ENCODE assay signal across 1 cellular context in the genomic region with DNA sequence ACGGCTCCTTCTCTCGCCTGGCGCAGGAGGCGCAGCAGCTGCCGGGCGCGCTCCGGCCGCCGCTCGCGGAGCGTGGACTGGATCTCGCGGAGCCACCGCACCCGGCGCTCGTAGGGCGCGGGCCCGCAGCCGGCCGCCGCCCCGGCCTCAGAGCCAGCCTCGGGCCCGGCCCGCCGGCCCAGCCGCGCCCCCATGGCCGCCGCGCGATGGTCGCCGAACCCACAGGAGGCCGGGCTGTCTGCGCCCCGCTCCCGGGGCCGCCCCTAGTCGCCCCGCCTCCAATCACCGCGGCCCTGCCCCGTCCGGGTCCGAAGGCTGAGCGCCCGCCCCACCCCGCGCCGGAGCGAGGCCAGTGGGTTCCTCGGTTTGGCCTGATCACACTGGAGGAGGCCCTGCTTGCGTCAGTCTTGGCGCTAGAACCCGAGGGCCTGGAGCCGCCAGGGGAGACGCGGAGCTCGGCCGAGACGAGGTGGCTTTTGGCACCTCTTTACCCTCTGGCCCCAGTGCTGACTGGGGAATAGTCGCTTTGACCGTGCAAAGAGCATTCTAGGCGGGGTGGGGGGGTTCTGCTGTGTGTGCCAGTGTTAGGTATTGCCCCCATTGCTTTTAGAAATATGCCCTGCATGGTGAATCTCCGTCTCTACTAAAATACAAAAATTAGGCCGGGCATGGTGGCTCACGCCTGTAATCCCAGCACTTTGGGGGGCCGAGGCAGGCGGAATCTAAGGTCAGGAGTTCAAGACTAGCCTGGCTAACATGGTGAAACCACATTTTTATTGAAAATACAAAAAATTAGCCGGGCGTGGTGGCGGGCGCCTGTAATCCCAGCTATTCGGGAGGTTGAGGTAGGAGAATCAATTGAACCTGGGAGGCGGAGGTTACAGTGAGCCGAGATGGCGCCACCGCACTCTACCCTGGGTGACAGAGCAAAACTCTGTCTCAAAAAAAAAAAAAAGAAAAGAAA.
A peak's percentile ranks its signal among the peaks of the same experiment; 100 is the strongest.
TF ChIP-seq lines count a peak whose summit lies in the region.

A gene with protein sequence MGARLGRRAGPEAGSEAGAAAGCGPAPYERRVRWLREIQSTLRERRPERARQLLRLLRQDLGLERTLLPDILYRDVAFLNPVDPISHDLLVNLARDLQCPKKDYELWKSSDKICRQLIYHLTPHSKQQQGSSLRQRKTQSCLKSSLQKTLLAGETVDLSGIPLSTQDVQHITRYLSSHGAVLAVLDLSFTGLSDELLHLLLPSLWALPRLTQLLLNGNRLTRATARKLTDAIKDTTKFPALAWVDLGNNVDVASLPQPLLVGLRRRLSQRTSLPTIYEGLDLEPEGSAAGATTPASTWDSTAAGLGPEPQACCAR (minus strand): TSS at position 228 of the 964 bp plus-strand sequence. CDS start 34 bp downstream, at position 194.

TF ChIP-seq in HepG2, 621 proteins besides CTCF, POLR2A, EP300 and RAD21 (continued from another document and continues in another):
- TF ChIP-seq, protein P1, sequence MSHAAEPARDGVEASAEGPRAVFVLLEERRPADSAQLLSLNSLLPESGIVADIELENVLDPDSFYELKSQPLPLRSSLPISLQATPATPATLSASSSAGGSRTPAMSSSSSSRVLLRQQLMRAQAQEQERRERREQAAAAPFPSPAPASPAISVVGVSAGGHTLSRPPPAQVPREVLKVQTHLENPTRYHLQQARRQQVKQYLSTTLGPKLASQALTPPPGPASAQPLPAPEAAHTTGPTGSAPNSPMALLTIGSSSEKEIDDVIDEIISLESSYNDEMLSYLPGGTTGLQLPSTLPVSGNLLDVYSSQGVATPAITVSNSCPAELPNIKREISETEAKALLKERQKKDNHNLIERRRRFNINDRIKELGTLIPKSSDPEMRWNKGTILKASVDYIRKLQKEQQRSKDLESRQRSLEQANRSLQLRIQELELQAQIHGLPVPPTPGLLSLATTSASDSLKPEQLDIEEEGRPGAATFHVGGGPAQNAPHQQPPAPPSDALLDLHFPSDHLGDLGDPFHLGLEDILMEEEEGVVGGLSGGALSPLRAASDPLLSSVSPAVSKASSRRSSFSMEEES (CRISPR knock-in tag; IDR thresholded peaks at IDR 0.05), result 0 out of 2 replicates have a peak, but pooled peaks have one; percentile 28
- TF ChIP-seq ZNF264 (CRISPR knock-in tag; IDR thresholded peaks at IDR 0.05) (peak; percentile 48), BORCS8-MEF2B (CRISPR knock-in tag; IDR thresholded peaks at IDR 0.05) (peak; percentile 86), ZFX (CRISPR knock-in tag; IDR thresholded peaks at IDR 0.05; ENCODE audit: low read depth) (peak; percentile 97), FOXM1 (CRISPR knock-in tag; IDR thresholded peaks at IDR 0.05) (no peak), BHLHE40 (IDR thresholded peaks at IDR 0.05; ENCODE audit: low read length) (0 out of 2 replicates have a peak, but pooled peaks have one; percentile 9), MIXL1 (CRISPR knock-in tag; IDR thresholded peaks at IDR 0.05) (no peak; the same call in 1 of the 2 replicates), TEAD3 (CRISPR knock-in tag; optimal IDR thresholded peaks at IDR 0.05; ENCODE audit: borderline replicate concordance) (peak; percentile 43), BCL6 (CRISPR knock-in tag; IDR thresholded peaks at IDR 0.05) (peak; percentile 67), ATF7-NPFF (CRISPR knock-in tag; IDR thresholded peaks at IDR 0.05; ENCODE audit: low read depth) (peak; percentile 22; the same call in 1 of the 2 replicates), ZNF570 (CRISPR knock-in tag; IDR thresholded peaks at IDR 0.05; ENCODE audit: borderline replicate concordance) (no peak), JUNB (CRISPR knock-in tag; IDR thresholded peaks at IDR 0.05; ENCODE audit: borderline replicate concordance) (no peak), ZNF772 (CRISPR knock-in tag; IDR thresholded peaks at IDR 0.05) (peak; percentile 59; the same call in 1 of the 2 replicates), ZNF317 (CRISPR knock-in tag; IDR thresholded peaks at IDR 0.05) (no peak), ZNF761 (CRISPR knock-in tag; conservative IDR thresholded peaks at IDR 0.05) (peak; percentile 90; the same call in 1 of the 2 replicates), MYNN (CRISPR knock-in tag; IDR thresholded peaks at IDR 0.05; ENCODE audit: low read depth) (peak; percentile 21; the same call in 1 of the 2 replicates), DNMT1 (CRISPR knock-in tag; IDR thresholded peaks at IDR 0.05) (no peak; the same call in 1 of the 2 replicates), STAG1 (CRISPR knock-in tag; IDR thresholded peaks at IDR 0.05) (peak; percentile 14; the same call in 1 of the 2 replicates), HOXA9 (CRISPR knock-in tag; IDR thresholded peaks at IDR 0.05; ENCODE audit: borderline replicate concordance) (no peak), ZNF24 (IDR thresholded peaks at IDR 0.05) (no peak), ZNF883 (CRISPR knock-in tag; IDR thresholded peaks at IDR 0.05; ENCODE audit: not compliant biosample characterization) (peak; percentile 28), ZNF337 (CRISPR knock-in tag; IDR thresholded peaks at IDR 0.05; ENCODE audit: borderline replicate concordance, low read depth) (peak; percentile 9; the same call in 1 of the 2 replicates), HNRNPH1 (optimal IDR thresholded peaks at IDR 0.05; ENCODE audit: low read depth, low read length) (no peak), FOXO1 (CRISPR knock-in tag; IDR thresholded peaks at IDR 0.05) (peak; percentile 47; the same call in 1 of the 2 replicates), FOXC1 (CRISPR knock-in tag; IDR thresholded peaks at IDR 0.05; ENCODE audit: borderline replicate concordance) (0 out of 2 replicates have a peak, but pooled peaks have one; percentile 0), FOSL2 (CRISPR knock-in tag; IDR thresholded peaks at IDR 0.05) (peak; percentile 61), ARNT2 (CRISPR knock-in tag; IDR thresholded peaks at IDR 0.05; ENCODE audit: low read depth) (peak; percentile 40; the same call in 1 of the 2 replicates), SRF (IDR thresholded peaks at IDR 0.05; ENCODE audit: low read depth, low read length) (no peak), ZNF781 (CRISPR knock-in tag; IDR thresholded peaks at IDR 0.05; ENCODE audit: borderline replicate concordance, not compliant biosample characterization) (no peak)
- TF ChIP-seq, protein P2, sequence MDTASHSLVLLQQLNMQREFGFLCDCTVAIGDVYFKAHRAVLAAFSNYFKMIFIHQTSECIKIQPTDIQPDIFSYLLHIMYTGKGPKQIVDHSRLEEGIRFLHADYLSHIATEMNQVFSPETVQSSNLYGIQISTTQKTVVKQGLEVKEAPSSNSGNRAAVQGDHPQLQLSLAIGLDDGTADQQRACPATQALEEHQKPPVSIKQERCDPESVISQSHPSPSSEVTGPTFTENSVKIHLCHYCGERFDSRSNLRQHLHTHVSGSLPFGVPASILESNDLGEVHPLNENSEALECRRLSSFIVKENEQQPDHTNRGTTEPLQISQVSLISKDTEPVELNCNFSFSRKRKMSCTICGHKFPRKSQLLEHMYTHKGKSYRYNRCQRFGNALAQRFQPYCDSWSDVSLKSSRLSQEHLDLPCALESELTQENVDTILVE (CRISPR knock-in tag; IDR thresholded peaks at IDR 0.05), result 0 out of 2 replicates have a peak, but pooled peaks have one; percentile 34
- TF ChIP-seq, protein P3, sequence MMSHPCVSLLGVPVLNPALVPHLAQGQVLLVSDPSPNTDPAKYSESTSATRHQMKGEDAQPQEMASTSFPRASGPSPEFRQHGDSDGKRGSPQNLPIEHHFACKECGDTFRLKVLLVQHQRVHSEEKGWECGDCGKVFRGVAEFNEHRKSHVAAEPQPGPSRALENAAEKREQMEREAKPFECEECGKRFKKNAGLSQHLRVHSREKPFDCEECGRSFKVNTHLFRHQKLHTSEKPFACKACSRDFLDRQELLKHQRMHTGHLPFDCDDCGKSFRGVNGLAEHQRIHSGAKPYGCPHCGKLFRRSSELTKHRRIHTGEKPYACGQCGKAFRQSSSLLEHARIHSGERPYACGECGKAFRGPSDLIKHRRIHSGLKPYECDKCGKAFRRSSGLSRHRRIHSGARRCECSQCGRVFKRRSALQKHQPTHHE (CRISPR knock-in tag; IDR thresholded peaks at IDR 0.05; ENCODE audit: borderline replicate concordance), result no peak
- TF ChIP-seq, protein P4, sequence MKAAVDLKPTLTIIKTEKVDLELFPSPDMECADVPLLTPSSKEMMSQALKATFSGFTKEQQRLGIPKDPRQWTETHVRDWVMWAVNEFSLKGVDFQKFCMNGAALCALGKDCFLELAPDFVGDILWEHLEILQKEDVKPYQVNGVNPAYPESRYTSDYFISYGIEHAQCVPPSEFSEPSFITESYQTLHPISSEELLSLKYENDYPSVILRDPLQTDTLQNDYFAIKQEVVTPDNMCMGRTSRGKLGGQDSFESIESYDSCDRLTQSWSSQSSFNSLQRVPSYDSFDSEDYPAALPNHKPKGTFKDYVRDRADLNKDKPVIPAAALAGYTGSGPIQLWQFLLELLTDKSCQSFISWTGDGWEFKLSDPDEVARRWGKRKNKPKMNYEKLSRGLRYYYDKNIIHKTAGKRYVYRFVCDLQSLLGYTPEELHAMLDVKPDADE (CRISPR knock-in tag; IDR thresholded peaks at IDR 0.05), result 0 out of 2 replicates have a peak, but pooled peaks have one; percentile 34
- TF ChIP-seq, protein P5, sequence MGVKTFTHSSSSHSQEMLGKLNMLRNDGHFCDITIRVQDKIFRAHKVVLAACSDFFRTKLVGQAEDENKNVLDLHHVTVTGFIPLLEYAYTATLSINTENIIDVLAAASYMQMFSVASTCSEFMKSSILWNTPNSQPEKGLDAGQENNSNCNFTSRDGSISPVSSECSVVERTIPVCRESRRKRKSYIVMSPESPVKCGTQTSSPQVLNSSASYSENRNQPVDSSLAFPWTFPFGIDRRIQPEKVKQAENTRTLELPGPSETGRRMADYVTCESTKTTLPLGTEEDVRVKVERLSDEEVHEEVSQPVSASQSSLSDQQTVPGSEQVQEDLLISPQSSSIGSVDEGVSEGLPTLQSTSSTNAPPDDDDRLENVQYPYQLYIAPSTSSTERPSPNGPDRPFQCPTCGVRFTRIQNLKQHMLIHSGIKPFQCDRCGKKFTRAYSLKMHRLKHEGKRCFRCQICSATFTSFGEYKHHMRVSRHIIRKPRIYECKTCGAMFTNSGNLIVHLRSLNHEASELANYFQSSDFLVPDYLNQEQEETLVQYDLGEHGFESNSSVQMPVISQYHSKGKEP (CRISPR knock-in tag; IDR thresholded peaks at IDR 0.05), result no peak
- TF ChIP-seq, protein P6, sequence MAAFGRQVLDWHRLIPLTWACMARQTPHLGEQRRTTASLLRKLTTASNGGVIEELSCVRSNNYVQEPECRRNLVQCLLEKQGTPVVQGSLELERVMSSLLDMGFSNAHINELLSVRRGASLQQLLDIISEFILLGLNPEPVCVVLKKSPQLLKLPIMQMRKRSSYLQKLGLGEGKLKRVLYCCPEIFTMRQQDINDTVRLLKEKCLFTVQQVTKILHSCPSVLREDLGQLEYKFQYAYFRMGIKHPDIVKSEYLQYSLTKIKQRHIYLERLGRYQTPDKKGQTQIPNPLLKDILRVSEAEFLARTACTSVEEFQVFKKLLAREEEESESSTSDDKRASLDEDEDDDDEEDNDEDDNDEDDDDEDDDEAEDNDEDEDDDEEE (CRISPR knock-in tag; IDR thresholded peaks at IDR 0.05), result no peak
- TF ChIP-seq, protein P7, sequence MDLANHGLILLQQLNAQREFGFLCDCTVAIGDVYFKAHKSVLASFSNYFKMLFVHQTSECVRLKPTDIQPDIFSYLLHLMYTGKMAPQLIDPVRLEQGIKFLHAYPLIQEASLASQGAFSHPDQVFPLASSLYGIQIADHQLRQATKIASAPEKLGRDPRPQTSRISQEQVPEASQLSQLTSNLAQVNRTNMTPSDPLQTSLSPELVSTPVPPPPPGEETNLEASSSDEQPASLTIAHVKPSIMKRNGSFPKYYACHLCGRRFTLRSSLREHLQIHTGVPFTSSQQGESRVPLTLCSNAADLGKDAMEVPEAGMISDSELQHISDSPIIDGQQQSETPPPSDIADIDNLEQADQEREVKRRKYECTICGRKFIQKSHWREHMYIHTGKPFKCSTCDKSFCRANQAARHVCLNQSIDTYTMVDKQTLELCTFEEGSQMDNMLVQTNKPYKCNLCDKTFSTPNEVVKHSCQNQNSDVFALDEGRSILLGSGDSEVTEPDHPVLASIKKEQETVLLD (CRISPR knock-in tag; IDR thresholded peaks at IDR 0.05; ENCODE audit: low read depth), result peak; percentile 58; the same call in 1 of the 2 replicates
- TF ChIP-seq, protein P8, sequence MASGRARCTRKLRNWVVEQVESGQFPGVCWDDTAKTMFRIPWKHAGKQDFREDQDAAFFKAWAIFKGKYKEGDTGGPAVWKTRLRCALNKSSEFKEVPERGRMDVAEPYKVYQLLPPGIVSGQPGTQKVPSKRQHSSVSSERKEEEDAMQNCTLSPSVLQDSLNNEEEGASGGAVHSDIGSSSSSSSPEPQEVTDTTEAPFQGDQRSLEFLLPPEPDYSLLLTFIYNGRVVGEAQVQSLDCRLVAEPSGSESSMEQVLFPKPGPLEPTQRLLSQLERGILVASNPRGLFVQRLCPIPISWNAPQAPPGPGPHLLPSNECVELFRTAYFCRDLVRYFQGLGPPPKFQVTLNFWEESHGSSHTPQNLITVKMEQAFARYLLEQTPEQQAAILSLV (CRISPR knock-in tag; IDR thresholded peaks at IDR 0.05; ENCODE audit: borderline replicate concordance), result peak; percentile 63; the same call in 1 of the 2 replicates
- TF ChIP-seq, protein P9, sequence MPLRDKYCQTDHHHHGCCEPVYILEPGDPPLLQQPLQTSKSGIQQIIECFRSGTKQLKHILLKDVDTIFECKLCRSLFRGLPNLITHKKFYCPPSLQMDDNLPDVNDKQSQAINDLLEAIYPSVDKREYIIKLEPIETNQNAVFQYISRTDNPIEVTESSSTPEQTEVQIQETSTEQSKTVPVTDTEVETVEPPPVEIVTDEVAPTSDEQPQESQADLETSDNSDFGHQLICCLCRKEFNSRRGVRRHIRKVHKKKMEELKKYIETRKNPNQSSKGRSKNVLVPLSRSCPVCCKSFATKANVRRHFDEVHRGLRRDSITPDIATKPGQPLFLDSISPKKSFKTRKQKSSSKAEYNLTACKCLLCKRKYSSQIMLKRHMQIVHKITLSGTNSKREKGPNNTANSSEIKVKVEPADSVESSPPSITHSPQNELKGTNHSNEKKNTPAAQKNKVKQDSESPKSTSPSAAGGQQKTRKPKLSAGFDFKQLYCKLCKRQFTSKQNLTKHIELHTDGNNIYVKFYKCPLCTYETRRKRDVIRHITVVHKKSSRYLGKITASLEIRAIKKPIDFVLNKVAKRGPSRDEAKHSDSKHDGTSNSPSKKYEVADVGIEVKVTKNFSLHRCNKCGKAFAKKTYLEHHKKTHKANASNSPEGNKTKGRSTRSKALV (CRISPR knock-in tag; IDR thresholded peaks at IDR 0.05), result peak; percentile 55; the same call in 1 of the 2 replicates
- TF ChIP-seq, protein P10, sequence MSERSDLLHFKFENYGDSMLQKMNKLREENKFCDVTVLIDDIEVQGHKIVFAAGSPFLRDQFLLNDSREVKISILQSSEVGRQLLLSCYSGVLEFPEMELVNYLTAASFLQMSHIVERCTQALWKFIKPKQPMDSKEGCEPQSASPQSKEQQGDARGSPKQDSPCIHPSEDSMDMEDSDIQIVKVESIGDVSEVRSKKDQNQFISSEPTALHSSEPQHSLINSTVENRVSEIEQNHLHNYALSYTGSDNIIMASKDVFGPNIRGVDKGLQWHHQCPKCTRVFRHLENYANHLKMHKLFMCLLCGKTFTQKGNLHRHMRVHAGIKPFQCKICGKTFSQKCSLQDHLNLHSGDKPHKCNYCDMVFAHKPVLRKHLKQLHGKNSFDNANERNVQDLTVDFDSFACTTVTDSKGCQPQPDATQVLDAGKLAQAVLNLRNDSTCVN (CRISPR knock-in tag; IDR thresholded peaks at IDR 0.05; ENCODE audit: borderline replicate concordance), result peak; percentile 87
- TF ChIP-seq, protein P11, sequence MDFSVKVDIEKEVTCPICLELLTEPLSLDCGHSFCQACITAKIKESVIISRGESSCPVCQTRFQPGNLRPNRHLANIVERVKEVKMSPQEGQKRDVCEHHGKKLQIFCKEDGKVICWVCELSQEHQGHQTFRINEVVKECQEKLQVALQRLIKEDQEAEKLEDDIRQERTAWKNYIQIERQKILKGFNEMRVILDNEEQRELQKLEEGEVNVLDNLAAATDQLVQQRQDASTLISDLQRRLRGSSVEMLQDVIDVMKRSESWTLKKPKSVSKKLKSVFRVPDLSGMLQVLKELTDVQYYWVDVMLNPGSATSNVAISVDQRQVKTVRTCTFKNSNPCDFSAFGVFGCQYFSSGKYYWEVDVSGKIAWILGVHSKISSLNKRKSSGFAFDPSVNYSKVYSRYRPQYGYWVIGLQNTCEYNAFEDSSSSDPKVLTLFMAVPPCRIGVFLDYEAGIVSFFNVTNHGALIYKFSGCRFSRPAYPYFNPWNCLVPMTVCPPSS (IDR thresholded peaks at IDR 0.05), result no peak
